In the genomic region with DNA sequence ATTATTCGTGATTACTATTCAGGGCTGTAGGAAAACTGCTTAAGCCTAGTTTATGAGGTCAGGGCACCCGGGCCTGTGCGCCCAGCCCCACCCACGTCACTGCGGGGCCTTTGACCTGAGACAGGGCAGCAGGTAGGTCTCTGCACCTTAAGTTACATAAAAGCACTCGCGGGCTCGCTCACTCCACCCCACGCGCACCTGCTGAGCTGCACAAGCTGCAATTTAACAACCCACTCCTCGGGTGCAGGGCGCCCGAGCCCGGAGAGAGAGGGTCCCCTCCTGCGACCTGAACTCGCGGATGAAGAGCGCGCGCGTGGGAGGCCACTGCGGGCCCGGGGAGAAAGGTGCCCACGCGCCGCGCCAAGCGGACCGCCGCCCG, we compare ENCODE assay signal across 8 cellular contexts. TPM values are rescaled to one million over a fixed set of nuclear protein-coding genes. Genes with fewer than 3 reads are reported as not detected.
A peak's percentile ranks its signal among the peaks of the same experiment; 100 is the strongest.
DNase-seq lines count a peak whose midpoint lies in the region; ATAC-seq and TF ChIP-seq lines count a peak whose summit lies in the region.

No MANE protein-coding gene starts in this region.

- intact Hi-C loops in left lung (cut with DNase I), result no loop called here

- H3K27ac ChIP-seq in left lung, result peak overlapping the region in 1 of 2 donors; percentile 68
- peak overlapping the region; percentile 72 for H3K27ac ChIP-seq in suprapubic skin

- H3K36me3 Mint-ChIP-seq in activated naive CD8-positive, alpha-beta T cell treated with anti-CD3 and anti-CD28 coated beads, Interleukin-2, amount 10 ng/mL, durations not matched to agents 7 days and 5 days, result peaks cover 6% of the 10 kb centered on the region

- H3K9me3 ChIP-seq in left lung (no peaks in the 10 kb centered on the region), suprapubic skin (no peaks in the 10 kb centered on the region)

- peaks cover 19% of the 10 kb centered on the region for H3K4me1 Mint-ChIP-seq in activated naive CD8-positive, alpha-beta T cell treated with anti-CD3 and anti-CD28 coated beads, Interleukin-2, amount 10 ng/mL, durations not matched to agents 7 days and 5 days

- H3K27me3 ChIP-seq in left lung (peaks cover 0 to 28% of the 10 kb centered on the region in 2 donors), suprapubic skin (peaks cover 14% of the 10 kb centered on the region)

- H3K4me1 ChIP-seq in left lung, result peaks cover 12 to 15% of the 10 kb centered on the region in 2 donors
- H3K4me1 ChIP-seq in suprapubic skin, result peaks cover 20% of the 10 kb centered on the region

- H3K4me3 ChIP-seq in left lung (peak overlapping the region; percentile 59 to 75), suprapubic skin (peak overlapping the region; percentile 60)

- DNase-seq in NCI-H146 (lab: John Stamatoyannopoulos, UW) (peak; percentile 32), NCI-H146 treated with DMSO at 0.1 percent for 48 hours (lab: John Stamatoyannopoulos, UW; ENCODE audit: unreplicated experiment) (no peak), left lung (no peak), suprapubic skin (ENCODE audit: low spot score in 2 of 2) (no peak), NCI-H2029 treated with DMSO at 0.1 percent for 48 hours (lab: John Stamatoyannopoulos, UW) (no peak)
- peak; percentile 53 for DNase-seq in activated naive CD8-positive, alpha-beta T cell treated with anti-CD3 and anti-CD28 coated beads, Interleukin-2, amount 10 ng/mL, durations not matched to agents 7 days and 5 days

- 2% methylated on average over 9 of the region's 31 CpGs for WGBS in suprapubic skin

- TF ChIP-seq POLR2A in suprapubic skin (IDR thresholded peaks at IDR 0.05), result no peak

- peak overlapping the region; percentile 81 for H3K27ac Mint-ChIP-seq in activated naive CD8-positive, alpha-beta T cell treated with anti-CD3 and anti-CD28 coated beads, Interleukin-2, amount 10 ng/mL, durations not matched to agents 7 days and 5 days

- H3K9me3 Mint-ChIP-seq in activated naive CD8-positive, alpha-beta T cell treated with anti-CD3 and anti-CD28 coated beads, Interleukin-2, amount 10 ng/mL, durations not matched to agents 7 days and 5 days, result no peaks in the 10 kb centered on the region

- ATAC-seq in HG03159 (IDR thresholded peaks at IDR 0.05; ENCODE audit: unreplicated experiment) (peak; percentile 23), left lung (peak; percentile 13), HG03565 (IDR thresholded peaks at IDR 0.05; ENCODE audit: unreplicated experiment) (no peak)
- peak; percentile 6 for ATAC-seq in activated naive CD8-positive, alpha-beta T cell treated with anti-CD3 and anti-CD28 coated beads, Interleukin-2, amount 10 ng/mL, durations not matched to agents 7 days and 5 days (ENCODE audit: low read depth)

- POLR2A ChIA-PET in activated naive CD8-positive, alpha-beta T cell treated with anti-CD3 and anti-CD28 coated beads, Interleukin-2, amount 10 ng/mL, durations not matched to agents 7 days and 5 days (lab: Charles Lee), result interaction anchor here (0.6 to 1.5 kb wide), 7 partner anchors 11 to 245 kb away, joined by 3 to 4 read pairs (median 3); partner anchors contain the start of gene ACOT7

- no peak for TF ChIP-seq EP300 in suprapubic skin (IDR thresholded peaks at IDR 0.05)

- peak overlapping the region; percentile 92 for H3K4me3 Mint-ChIP-seq in activated naive CD8-positive, alpha-beta T cell treated with anti-CD3 and anti-CD28 coated beads, Interleukin-2, amount 10 ng/mL, durations not matched to agents 7 days and 5 days

- no peak for TF ChIP-seq CTCF in left lung (IDR thresholded peaks at IDR 0.05)
- TF ChIP-seq CTCF in suprapubic skin (IDR thresholded peaks at IDR 0.05), result no peak

- peaks cover 23% of the 10 kb centered on the region for H3K27me3 Mint-ChIP-seq in activated naive CD8-positive, alpha-beta T cell treated with anti-CD3 and anti-CD28 coated beads, Interleukin-2, amount 10 ng/mL, durations not matched to agents 7 days and 5 days

- H3K36me3 ChIP-seq in left lung (peaks cover 0 to 38% of the 10 kb centered on the region in 2 donors), suprapubic skin (peaks cover 28% of the 10 kb centered on the region)

RNA-seq across cellular contexts. Expression of gene ICMT, which starts 0.5 kb away (rescaled TPM):
- total RNA-seq in activated naive CD8-positive, alpha-beta T cell treated with anti-CD3 and anti-CD28 coated beads, Interleukin-2, amount 10 ng/mL, durations not matched to agents 7 days and 5 days, result 10 to 100 TPM; 40.3 to 40.4 TPM
- total RNA-seq in left lung (10 to 100 TPM; 70.0 to 84.1 TPM), suprapubic skin (10 to 100 TPM; 20.2 to 65.0 (median 58.1) TPM)

RNA-seq across cellular contexts. Expression of gene HES3, which starts 8.7 kb away (rescaled TPM):
- total RNA-seq in activated naive CD8-positive, alpha-beta T cell treated with anti-CD3 and anti-CD28 coated beads, Interleukin-2, amount 10 ng/mL, durations not matched to agents 7 days and 5 days, result not detected
- total RNA-seq in left lung (not detected), suprapubic skin (not detected)

RNA-seq across cellular contexts. Expression of gene GPR153, which starts 25.6 kb away (rescaled TPM):
- under 1 TPM; 0.58 to 0.74 TPM for total RNA-seq in activated naive CD8-positive, alpha-beta T cell treated with anti-CD3 and anti-CD28 coated beads, Interleukin-2, amount 10 ng/mL, durations not matched to agents 7 days and 5 days
- total RNA-seq in left lung (10 to 100 TPM; 15.3 to 16.4 TPM), suprapubic skin (10 to 100 TPM in 3 of 4 donors, 1 to 10 TPM in 1; 5.6 to 16.1 (median 14.2) TPM)

RNA-seq across cellular contexts. Expression of gene RNF207, which starts 29.4 kb away (rescaled TPM):
- 1 to 10 TPM; 3.8 to 4.0 TPM for total RNA-seq in activated naive CD8-positive, alpha-beta T cell treated with anti-CD3 and anti-CD28 coated beads, Interleukin-2, amount 10 ng/mL, durations not matched to agents 7 days and 5 days
- total RNA-seq in left lung (10 to 100 TPM; 11.9 to 12.6 TPM), suprapubic skin (1 to 10 TPM; 4.6 to 9.8 (median 9.5) TPM)

RNA-seq across cellular contexts. Expression of gene RPL22, which starts 35.9 kb away (rescaled TPM):
- 100 to 1,000 TPM; 309 to 343 TPM for total RNA-seq in activated naive CD8-positive, alpha-beta T cell treated with anti-CD3 and anti-CD28 coated beads, Interleukin-2, amount 10 ng/mL, durations not matched to agents 7 days and 5 days
- total RNA-seq in left lung (100 to 1,000 TPM; 265 to 324 TPM), suprapubic skin (100 to 1,000 TPM; 152 to 206 (median 171) TPM)

Comparison
In these comparisons a context has a peak if more than half of its experiments do, and no peak if none do; other contexts are left out.
1. DNase-seq: peak in NCI-H146 (single experiment) and activated naive CD8-positive, alpha-beta T cell treated with anti-CD3 and anti-CD28 coated beads, Interleukin-2, amount 10 ng/mL, durations not matched to agents 7 days and 5 days (single experiment); none in NCI-H146 treated with DMSO at 0.1 percent for 48 hours (single experiment), left lung (0 of 2), suprapubic skin (0 of 2) and NCI-H2029 treated with DMSO at 0.1 percent for 48 hours (single experiment).